1 cellular context compared by ENCODE assay signal in genomic region chrX:30649859-30650258, GRCh38.
TF ChIP-seq lines count a peak whose summit lies in the region.

No MANE protein-coding gene starts in this region.

TF ChIP-seq in HepG2, 621 proteins besides CTCF, POLR2A, EP300 and RAD21 (continued from another document and continues in another):
- TF ChIP-seq, protein P1, sequence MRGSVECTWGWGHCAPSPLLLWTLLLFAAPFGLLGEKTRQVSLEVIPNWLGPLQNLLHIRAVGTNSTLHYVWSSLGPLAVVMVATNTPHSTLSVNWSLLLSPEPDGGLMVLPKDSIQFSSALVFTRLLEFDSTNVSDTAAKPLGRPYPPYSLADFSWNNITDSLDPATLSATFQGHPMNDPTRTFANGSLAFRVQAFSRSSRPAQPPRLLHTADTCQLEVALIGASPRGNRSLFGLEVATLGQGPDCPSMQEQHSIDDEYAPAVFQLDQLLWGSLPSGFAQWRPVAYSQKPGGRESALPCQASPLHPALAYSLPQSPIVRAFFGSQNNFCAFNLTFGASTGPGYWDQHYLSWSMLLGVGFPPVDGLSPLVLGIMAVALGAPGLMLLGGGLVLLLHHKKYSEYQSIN (CRISPR knock-in tag; IDR thresholded peaks at IDR 0.05; ENCODE audit: borderline replicate concordance) = no peak
- TF ChIP-seq ZNF761 (CRISPR knock-in tag; conservative IDR thresholded peaks at IDR 0.05) (no peak), HNF4A (CRISPR knock-in tag; IDR thresholded peaks at IDR 0.05) (peak; percentile 69), SKIL (CRISPR knock-in tag; IDR thresholded peaks at IDR 0.05; ENCODE audit: borderline replicate concordance) (peak; percentile 19; the same call in 1 of the 2 replicates), RFX5 (IDR thresholded peaks at IDR 0.05; ENCODE audit: low read depth, low read length) (no peak), NFKB2 (CRISPR knock-in tag; IDR thresholded peaks at IDR 0.05; ENCODE audit: borderline replicate concordance) (no peak), MEIS1 (CRISPR knock-in tag; IDR thresholded peaks at IDR 0.05; ENCODE audit: borderline replicate concordance) (no peak), PRDM15 (CRISPR knock-in tag; IDR thresholded peaks at IDR 0.05) (no peak), ZXDC (CRISPR knock-in tag; IDR thresholded peaks at IDR 0.05) (no peak), MED8 (CRISPR knock-in tag; IDR thresholded peaks at IDR 0.05; ENCODE audit: insufficient replicate concordance) (no peak), ZNF530 (CRISPR knock-in tag; IDR thresholded peaks at IDR 0.05; ENCODE audit: low read depth) (no peak), ZZZ3 (CRISPR knock-in tag; IDR thresholded peaks at IDR 0.05; ENCODE audit: borderline replicate concordance) (no peak), ZBTB33 (CRISPR knock-in tag; IDR thresholded peaks at IDR 0.05) (no peak), ETS1 (CRISPR knock-in tag; IDR thresholded peaks at IDR 0.05) (no peak), ZNF737 (CRISPR knock-in tag; IDR thresholded peaks at IDR 0.05; ENCODE audit: borderline replicate concordance) (no peak), NR2F1 (CRISPR knock-in tag; IDR thresholded peaks at IDR 0.05) (peak; percentile 12 to 61; a peak in 3 of 4 replicates), ETV6 (CRISPR knock-in tag; conservative IDR thresholded peaks at IDR 0.05) (no peak), SNRNP70 (IDR thresholded peaks at IDR 0.05; ENCODE audit: low read depth, low read length) (no peak), ZFP36L1 (CRISPR knock-in tag; IDR thresholded peaks at IDR 0.05) (no peak), BHLHE40 (IDR thresholded peaks at IDR 0.05; ENCODE audit: low read length) (no peak), ZBTB7B (CRISPR knock-in tag; IDR thresholded peaks at IDR 0.05) (no peak), HDAC1 (CRISPR knock-in tag; IDR thresholded peaks at IDR 0.05) (0 out of 2 replicates have a peak, but pooled peaks have one; percentile 20), PHF20 (CRISPR knock-in tag; IDR thresholded peaks at IDR 0.05) (no peak)
- TF ChIP-seq, protein P2, sequence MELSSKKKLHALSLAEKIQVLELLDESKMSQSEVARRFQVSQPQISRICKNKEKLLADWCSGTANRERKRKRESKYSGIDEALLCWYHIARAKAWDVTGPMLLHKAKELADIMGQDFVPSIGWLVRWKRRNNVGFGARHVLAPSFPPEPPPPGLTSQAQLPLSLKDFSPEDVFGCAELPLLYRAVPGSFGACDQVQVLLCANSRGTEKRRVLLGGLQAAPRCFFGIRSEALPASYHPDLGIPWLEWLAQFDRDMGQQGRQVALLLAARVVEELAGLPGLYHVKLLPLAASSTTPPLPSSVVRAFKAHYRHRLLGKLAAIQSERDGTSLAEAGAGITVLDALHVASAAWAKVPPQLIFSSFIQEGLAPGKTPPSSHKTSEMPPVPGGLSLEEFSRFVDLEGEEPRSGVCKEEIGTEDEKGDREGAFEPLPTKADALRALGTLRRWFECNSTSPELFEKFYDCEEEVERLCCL (CRISPR knock-in tag; IDR thresholded peaks at IDR 0.05; ENCODE audit: borderline replicate concordance) = no peak
- TF ChIP-seq, protein P3, sequence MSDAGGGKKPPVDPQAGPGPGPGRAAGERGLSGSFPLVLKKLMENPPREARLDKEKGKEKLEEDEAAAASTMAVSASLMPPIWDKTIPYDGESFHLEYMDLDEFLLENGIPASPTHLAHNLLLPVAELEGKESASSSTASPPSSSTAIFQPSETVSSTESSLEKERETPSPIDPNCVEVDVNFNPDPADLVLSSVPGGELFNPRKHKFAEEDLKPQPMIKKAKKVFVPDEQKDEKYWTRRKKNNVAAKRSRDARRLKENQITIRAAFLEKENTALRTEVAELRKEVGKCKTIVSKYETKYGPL (CRISPR knock-in tag; IDR thresholded peaks at IDR 0.05) = no peak
- TF ChIP-seq, protein P4, sequence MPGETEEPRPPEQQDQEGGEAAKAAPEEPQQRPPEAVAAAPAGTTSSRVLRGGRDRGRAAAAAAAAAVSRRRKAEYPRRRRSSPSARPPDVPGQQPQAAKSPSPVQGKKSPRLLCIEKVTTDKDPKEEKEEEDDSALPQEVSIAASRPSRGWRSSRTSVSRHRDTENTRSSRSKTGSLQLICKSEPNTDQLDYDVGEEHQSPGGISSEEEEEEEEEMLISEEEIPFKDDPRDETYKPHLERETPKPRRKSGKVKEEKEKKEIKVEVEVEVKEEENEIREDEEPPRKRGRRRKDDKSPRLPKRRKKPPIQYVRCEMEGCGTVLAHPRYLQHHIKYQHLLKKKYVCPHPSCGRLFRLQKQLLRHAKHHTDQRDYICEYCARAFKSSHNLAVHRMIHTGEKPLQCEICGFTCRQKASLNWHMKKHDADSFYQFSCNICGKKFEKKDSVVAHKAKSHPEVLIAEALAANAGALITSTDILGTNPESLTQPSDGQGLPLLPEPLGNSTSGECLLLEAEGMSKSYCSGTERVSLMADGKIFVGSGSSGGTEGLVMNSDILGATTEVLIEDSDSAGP (CRISPR knock-in tag; IDR thresholded peaks at IDR 0.05; ENCODE audit: borderline replicate concordance) = no peak
- TF ChIP-seq, protein P5, sequence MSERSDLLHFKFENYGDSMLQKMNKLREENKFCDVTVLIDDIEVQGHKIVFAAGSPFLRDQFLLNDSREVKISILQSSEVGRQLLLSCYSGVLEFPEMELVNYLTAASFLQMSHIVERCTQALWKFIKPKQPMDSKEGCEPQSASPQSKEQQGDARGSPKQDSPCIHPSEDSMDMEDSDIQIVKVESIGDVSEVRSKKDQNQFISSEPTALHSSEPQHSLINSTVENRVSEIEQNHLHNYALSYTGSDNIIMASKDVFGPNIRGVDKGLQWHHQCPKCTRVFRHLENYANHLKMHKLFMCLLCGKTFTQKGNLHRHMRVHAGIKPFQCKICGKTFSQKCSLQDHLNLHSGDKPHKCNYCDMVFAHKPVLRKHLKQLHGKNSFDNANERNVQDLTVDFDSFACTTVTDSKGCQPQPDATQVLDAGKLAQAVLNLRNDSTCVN (CRISPR knock-in tag; IDR thresholded peaks at IDR 0.05; ENCODE audit: borderline replicate concordance) = no peak
- TF ChIP-seq, protein P6, sequence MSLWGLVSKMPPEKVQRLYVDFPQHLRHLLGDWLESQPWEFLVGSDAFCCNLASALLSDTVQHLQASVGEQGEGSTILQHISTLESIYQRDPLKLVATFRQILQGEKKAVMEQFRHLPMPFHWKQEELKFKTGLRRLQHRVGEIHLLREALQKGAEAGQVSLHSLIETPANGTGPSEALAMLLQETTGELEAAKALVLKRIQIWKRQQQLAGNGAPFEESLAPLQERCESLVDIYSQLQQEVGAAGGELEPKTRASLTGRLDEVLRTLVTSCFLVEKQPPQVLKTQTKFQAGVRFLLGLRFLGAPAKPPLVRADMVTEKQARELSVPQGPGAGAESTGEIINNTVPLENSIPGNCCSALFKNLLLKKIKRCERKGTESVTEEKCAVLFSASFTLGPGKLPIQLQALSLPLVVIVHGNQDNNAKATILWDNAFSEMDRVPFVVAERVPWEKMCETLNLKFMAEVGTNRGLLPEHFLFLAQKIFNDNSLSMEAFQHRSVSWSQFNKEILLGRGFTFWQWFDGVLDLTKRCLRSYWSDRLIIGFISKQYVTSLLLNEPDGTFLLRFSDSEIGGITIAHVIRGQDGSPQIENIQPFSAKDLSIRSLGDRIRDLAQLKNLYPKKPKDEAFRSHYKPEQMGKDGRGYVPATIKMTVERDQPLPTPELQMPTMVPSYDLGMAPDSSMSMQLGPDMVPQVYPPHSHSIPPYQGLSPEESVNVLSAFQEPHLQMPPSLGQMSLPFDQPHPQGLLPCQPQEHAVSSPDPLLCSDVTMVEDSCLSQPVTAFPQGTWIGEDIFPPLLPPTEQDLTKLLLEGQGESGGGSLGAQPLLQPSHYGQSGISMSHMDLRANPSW (CRISPR knock-in tag; IDR thresholded peaks at IDR 0.05; ENCODE audit: borderline replicate concordance) = no peak
- TF ChIP-seq, protein P7, sequence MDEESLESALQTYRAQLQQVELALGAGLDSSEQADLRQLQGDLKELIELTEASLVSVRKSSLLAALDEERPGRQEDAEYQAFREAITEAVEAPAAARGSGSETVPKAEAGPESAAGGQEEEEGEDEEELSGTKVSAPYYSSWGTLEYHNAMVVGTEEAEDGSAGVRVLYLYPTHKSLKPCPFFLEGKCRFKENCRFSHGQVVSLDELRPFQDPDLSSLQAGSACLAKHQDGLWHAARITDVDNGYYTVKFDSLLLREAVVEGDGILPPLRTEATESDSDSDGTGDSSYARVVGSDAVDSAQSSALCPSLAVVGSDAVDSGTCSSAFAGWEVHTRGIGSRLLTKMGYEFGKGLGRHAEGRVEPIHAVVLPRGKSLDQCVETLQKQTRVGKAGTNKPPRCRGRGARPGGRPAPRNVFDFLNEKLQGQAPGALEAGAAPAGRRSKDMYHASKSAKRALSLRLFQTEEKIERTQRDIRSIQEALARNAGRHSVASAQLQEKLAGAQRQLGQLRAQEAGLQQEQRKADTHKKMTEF (CRISPR knock-in tag; IDR thresholded peaks at IDR 0.05) = peak; percentile 69; the same call in 1 of the 2 replicates
